Comparison of ENCODE assay signal across 1 cellular context in genomic region chr3:37546876-37547275, GRCh38.
TF ChIP-seq lines count a peak whose summit lies in the region.

No MANE protein-coding gene starts in this region.

TF ChIP-seq in HEK293, 187 proteins besides CTCF, POLR2A, EP300 and RAD21 (continued from another document):
- no peak for TF ChIP-seq ZNF560 (tag by site-specific recombination; IDR thresholded peaks at IDR 0.05; ENCODE audit: borderline replicate concordance)
- peak; percentile 74 for TF ChIP-seq ZBTB17 (tag by site-specific recombination; IDR thresholded peaks at IDR 0.05)
- no peak for TF ChIP-seq ZBTB44 (tag by site-specific recombination; IDR thresholded peaks at IDR 0.05)
- no peak for TF ChIP-seq ZNF639 (tag by site-specific recombination; IDR thresholded peaks at IDR 0.05)
- TF ChIP-seq ZNF335 (tag by site-specific recombination; conservative IDR thresholded peaks at IDR 0.05): peak; percentile 39
- no peak for TF ChIP-seq ZNF561 (tag by site-specific recombination; IDR thresholded peaks at IDR 0.05; ENCODE audit: borderline replicate concordance)
- no peak for TF ChIP-seq GFI1B (tag by site-specific recombination; IDR thresholded peaks at IDR 0.05)
- no peak for TF ChIP-seq ZNF548 (tag by site-specific recombination; IDR thresholded peaks at IDR 0.05)
- TF ChIP-seq SCRT2 (tag by site-specific recombination; IDR thresholded peaks at IDR 0.05): 0 out of 2 replicates have a peak, but pooled peaks have one; percentile 46
- TF ChIP-seq ZNF114 (tag by site-specific recombination; IDR thresholded peaks at IDR 0.05): no peak
- no peak for TF ChIP-seq ZNF580 (tag by site-specific recombination; IDR thresholded peaks at IDR 0.05)
- no peak for TF ChIP-seq ZNF830 (tag by site-specific recombination; IDR thresholded peaks at IDR 0.05; ENCODE audit: low read depth)
- TF ChIP-seq ZNF629 (tag by site-specific recombination; IDR thresholded peaks at IDR 0.05): 0 out of 2 replicates have a peak, but pooled peaks have one; percentile 31
- TF ChIP-seq ZNF549 (tag by site-specific recombination; IDR thresholded peaks at IDR 0.05): no peak
- TF ChIP-seq BCL11B (tag by site-specific recombination; IDR thresholded peaks at IDR 0.05; ENCODE audit: low read depth): no peak
- peak; percentile 77 for TF ChIP-seq ATF2 (tag by site-specific recombination; IDR thresholded peaks at IDR 0.05; ENCODE audit: low read depth)
